ENCODE assay signal across 27 cellular contexts in the genomic region with DNA sequence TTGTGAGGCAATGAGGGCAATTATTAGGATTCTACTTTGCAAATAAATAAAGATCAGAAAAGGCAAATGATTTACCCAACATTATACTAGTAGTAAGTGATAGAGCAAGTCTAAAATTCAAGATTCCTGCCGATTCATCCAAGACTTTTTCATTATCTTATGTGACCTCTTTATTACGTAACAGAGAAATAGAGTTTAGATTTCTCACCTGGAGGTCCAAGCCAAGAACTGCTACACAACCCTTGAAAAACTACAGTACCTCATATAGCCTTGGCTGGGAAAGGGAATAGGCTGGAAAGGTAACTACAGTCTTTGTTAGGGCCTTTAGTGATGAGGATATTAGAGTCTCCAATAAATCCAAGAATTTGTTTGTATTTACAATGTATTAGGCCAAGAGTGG.
"Had no signal": no experiment of that assay in that cellular context is flagged by ENCODE, and none has a peak within 500 bp of the region (broad histone marks: within the 10 kb centered on the region; RNA-seq: fewer than 3 reads in every experiment).

No MANE protein-coding gene starts in this region.

- FAIRE-seq: urothelium cell line had no signal

- H3K36me3 ChIP-seq: stomach, suprapubic skin, thoracic aorta, thyroid gland, tibial artery, tibial nerve, transverse colon, upper lobe of left lung, upper lobe of right lung, uterus, vagina had no signal

- DNase-seq: stimulated activated CD4-positive, alpha-beta T cell treated with anti-CD3 and anti-CD28 coated beads, Interleukin-2, amount 100 ng/mL, for 48 hours; stimulated activated CD4-positive, alpha-beta T cell treated with anti-CD3 and anti-CD28 coated beads, Interleukin-4, amount 100 ng/mL, for 1 hour; stimulated activated CD4-positive, alpha-beta T cell treated with anti-CD3 and anti-CD28 coated beads, Interleukin-4, amount 100 ng/mL, for 24 hours; stimulated activated CD4-positive, alpha-beta T cell treated with anti-CD3 and anti-CD28 coated beads, Interleukin-4, amount 100 ng/mL, for 4 hours; stimulated activated CD8-positive, alpha-beta memory T cell treated with anti-CD3 and anti-CD28 coated beads, Interleukin-4, amount 100 ng/mL, for 48 hours; stimulated activated naive B cell treated with anti-CD40 and anti-IgM and Interleukin-4, amounts not matched to agents 10 μg/mL and 1 μg/mL and 100 μg/mL, for 72 hours; stimulated activated naive CD4-positive, alpha-beta T cell; stimulated activated naive CD4-positive, alpha-beta T cell treated with Interleukin-2 at 50 U/mL for 16 hours; stimulated activated naive CD8-positive, alpha-beta T cell treated with anti-CD3 and anti-CD28 coated beads, Interleukin-15, amount 100 ng/mL, for 72 hours; stimulated activated naive CD8-positive, alpha-beta T cell treated with anti-CD3 and anti-CD28 coated beads, Interleukin-15, Interleukin-2, amounts not matched to agents 100 U/mL and 50 U/mL, for 24 hours; stomach; substantia nigra; testis; thyroid gland; tibial artery; transverse colon; trophoblast cell; upper lobe of right lung; uterus had no signal

- H3K9me3 ChIP-seq: stomach, suprapubic skin, testis, thoracic aorta, thyroid gland, tibial artery, tibial nerve, transverse colon, upper lobe of left lung, upper lobe of right lung, uterus, vagina had no signal

- ATAC-seq: stimulated activated effector memory CD8-positive, alpha-beta T cell treated with anti-CD3 and anti-CD28 coated beads, Interleukin-12 subunit alpha, Interleukin-12 subunit beta, amount 100 ng/mL, for 72 hours; stimulated activated memory B cell treated with anti-CD40 and anti-IgM and Interleukin-4, amounts not matched to agents 10 μg/mL and 1 μg/mL and 100 μg/mL, for 72 hours; stimulated activated naive B cell treated with anti-CD40 and anti-IgM and Interleukin-4, amounts not matched to agents 10 μg/mL and 1 μg/mL and 100 μg/mL, for 72 hours; stimulated activated naive CD8-positive, alpha-beta T cell treated with anti-CD3 and anti-CD28 coated beads, Interleukin-15, amount 100 ng/mL, for 72 hours; stimulated activated naive CD8-positive, alpha-beta T cell treated with anti-CD3 and anti-CD28 coated beads, Interleukin-15, Interleukin-2, amounts not matched to agents 100 U/mL and 50 U/mL, for 24 hours; upper lobe of right lung had no signal

- H3K27me3 ChIP-seq: stomach, suprapubic skin, testis, thyroid gland, tibial artery, tibial nerve, transverse colon, upper lobe of left lung, upper lobe of right lung, uterus, vagina had no signal

- H3K4me3 ChIP-seq: stomach, suprapubic skin, testis, thoracic aorta, thyroid gland, tibial artery, tibial nerve, transverse colon, upper lobe of left lung, upper lobe of right lung, uterus, vagina had no signal

- H3K27ac ChIP-seq: stomach, suprapubic skin, testis, thoracic aorta, thyroid gland, tibial artery, tibial nerve, transverse colon, upper lobe of left lung, upper lobe of right lung, uterus, vagina had no signal

- H3K4me1 ChIP-seq: testis, thyroid gland, tibial artery, tibial nerve, upper lobe of right lung, uterus had no signal
